Comparison of ENCODE assay signal across 8 cellular contexts in genomic region chr19:12782174-12782423, GRCh38. TPM values are rescaled to one million over a fixed set of nuclear protein-coding genes. Genes with fewer than 3 reads are reported as not detected.
DNase-seq lines count a peak whose midpoint lies in the region; ATAC-seq, FAIRE-seq and TF ChIP-seq lines count a peak whose summit lies in the region.

No MANE protein-coding gene starts in this region.

- TF ChIP-seq CTCF in DOHH2 (IDR thresholded peaks at IDR 0.05; ENCODE audit: low read depth, low read length, poor library complexity, severe bottlenecking) (no peak), endodermal cell (conservative IDR thresholded peaks at IDR 0.05) (no peak), osteocyte (IDR thresholded peaks at IDR 0.05) (no peak)

- no peaks in the 10 kb centered on the region for H3K9me2 ChIP-seq in DOHH2 (replicated peaks; ENCODE audit: control insufficient read depth, low read length)

- H4K20me1 ChIP-seq in DOHH2 (ENCODE audit: control insufficient read depth, insufficient read depth, low read depth, low read length): no peaks in the 10 kb centered on the region

- H3K4me1 ChIP-seq in DOHH2 (ENCODE audit: control insufficient read depth, low read length) (peaks cover 85% of the 10 kb centered on the region), endodermal cell (ENCODE audit: control insufficient read depth, insufficient read depth, low read length) (peaks cover 4% of the 10 kb centered on the region)

- DNase-seq in NAMALWA (ENCODE audit: low spot score) (peak; percentile 75), endodermal cell (peak; percentile 52), osteocyte (ENCODE audit: extremely low spot score, unreplicated experiment) (no peak), NCI-H345 treated with DMSO at 0.1 percent for 48 hours (lab: John Stamatoyannopoulos, UW; ENCODE audit: unreplicated experiment) (no peak), DMS114 treated with DMSO at 0.1 percent for 48 hours (lab: John Stamatoyannopoulos, UW; ENCODE audit: unreplicated experiment) (no peak), GM12892 (ENCODE audit: insufficient read length) (no peak)

- FAIRE-seq in GM12892 (lab: Jason Lieb, UNC): no peak

- H3K9ac ChIP-seq in endodermal cell (ENCODE audit: extremely low read depth, low read length, poor library complexity, severe bottlenecking): no peak overlapping the region

- H3K4me3 Mint-ChIP-seq in endodermal cell (peak overlapping the region; percentile 61), osteocyte (ENCODE audit: unreplicated experiment) (peak overlapping the region; percentile 70)

- H3K36me3 ChIP-seq in DOHH2 (ENCODE audit: control insufficient read depth, low read length) (no peaks in the 10 kb centered on the region), endodermal cell (ENCODE audit: control insufficient read depth, insufficient read depth, low read length) (no peaks in the 10 kb centered on the region)

- H3K9me3 Mint-ChIP-seq in endodermal cell (no peaks in the 10 kb centered on the region), osteocyte (ENCODE audit: unreplicated experiment) (no peaks in the 10 kb centered on the region)

- 76 to 77% methylated on average over 3 to 12 of the region's 12 CpGs for WGBS in endodermal cell (ENCODE audit: insufficient coverage in 1 of 2, insufficient read length in 1 of 2), 2 experiments

- peaks cover 16% of the 10 kb centered on the region for H3K4me1 Mint-ChIP-seq in endodermal cell
- peaks cover 44% of the 10 kb centered on the region for H3K4me1 Mint-ChIP-seq in osteocyte (ENCODE audit: unreplicated experiment)

- no peaks in the 10 kb centered on the region for H3K27me3 ChIP-seq in DOHH2 (ENCODE audit: control insufficient read depth, low read length)
- H3K27me3 ChIP-seq in endodermal cell (ENCODE audit: control insufficient read depth, insufficient read depth, low read length, poor library complexity, severe bottlenecking): no peaks in the 10 kb centered on the region

- H3K9me3 ChIP-seq in DOHH2 (ENCODE audit: control insufficient read depth, insufficient read depth, low read length) (no peaks in the 10 kb centered on the region), endodermal cell (ENCODE audit: control insufficient read depth, low read length) (no peaks in the 10 kb centered on the region)

- peak overlapping the region; percentile 77 for H3K4me3 ChIP-seq in DOHH2 (ENCODE audit: low read length)
- H3K4me3 ChIP-seq in endodermal cell (ENCODE audit: low read length): peak overlapping the region; percentile 72

- no peak overlapping the region for H3K27ac Mint-ChIP-seq in endodermal cell
- peak overlapping the region; percentile 85 for H3K27ac Mint-ChIP-seq in osteocyte (ENCODE audit: unreplicated experiment)

- peaks cover 35% of the 10 kb centered on the region for H3F3A ChIP-seq in DOHH2 (ENCODE audit: control insufficient read depth, insufficient read depth)

- peak overlapping the region; percentile 75 for H3K27ac ChIP-seq in DOHH2 (ENCODE audit: low read depth, low read length)
- H3K27ac ChIP-seq in endodermal cell (ENCODE audit: low read depth, low read length): no peak overlapping the region

- H3K36me3 Mint-ChIP-seq in endodermal cell (ENCODE audit: low read depth) (no peaks in the 10 kb centered on the region), osteocyte (ENCODE audit: unreplicated experiment) (no peaks in the 10 kb centered on the region)

- H3K27me3 Mint-ChIP-seq in endodermal cell (ENCODE audit: insufficient read depth) (no peaks in the 10 kb centered on the region), osteocyte (ENCODE audit: unreplicated experiment) (no peaks in the 10 kb centered on the region)

- H3K4me2 ChIP-seq in DOHH2 (ENCODE audit: low read length): peak overlapping the region; percentile 93

- ATAC-seq in GM18909 (IDR thresholded peaks at IDR 0.05; ENCODE audit: poor library complexity, unreplicated experiment): no peak

- H3K79me2 ChIP-seq in DOHH2 (ENCODE audit: control insufficient read depth, low read length): no peaks in the 10 kb centered on the region

- TF ChIP-seq POLR2A in GM12892 (IDR thresholded peaks at IDR 0.05; ENCODE audit: low read depth, low read length): no peak

RNA-seq across cellular contexts. Expression of gene HOOK2, which starts 6.7 kb away (rescaled TPM):
- total RNA-seq in endodermal cell (100 to 1,000 TPM in 1 of 2 donors, 10 to 100 TPM in 1; 82.1 to 103 TPM), osteocyte (24.6 and 26.8 TPM in 2 replicates)
- 28.9 TPM for polyA plus RNA-seq in endodermal cell (2013, experiment 1 of 2)
- 23.8 TPM for polyA plus RNA-seq in endodermal cell (2013, experiment 2 of 2)
- polyA plus RNA-seq in GM12892 (2012; ENCODE audit: missing spikeins): 10.7 TPM

RNA-seq across cellular contexts. Expression of gene JUNB, which starts 9.2 kb away (rescaled TPM):
- total RNA-seq in endodermal cell: 1 to 10 TPM; 6.7 to 7.2 TPM
- polyA plus RNA-seq in endodermal cell (2013, experiment 1 of 2): 7.7 TPM
- polyA plus RNA-seq in endodermal cell (2013, experiment 2 of 2): 9.9 TPM
- total RNA-seq in osteocyte: 141 and 158 TPM in 2 replicates
- 11.9 TPM for polyA plus RNA-seq in GM12892 (2012; ENCODE audit: missing spikeins)

RNA-seq across cellular contexts. Expression of gene PRDX2, which starts 19.5 kb away (rescaled TPM):
- 100 to 1,000 TPM; 429 to 507 TPM for total RNA-seq in endodermal cell
- 440 TPM for polyA plus RNA-seq in endodermal cell (2013, experiment 1 of 2)
- 394 TPM for polyA plus RNA-seq in endodermal cell (2013, experiment 2 of 2)
- 235 TPM in 2 replicates for total RNA-seq in osteocyte
- 219 TPM for polyA plus RNA-seq in GM12892 (2012; ENCODE audit: missing spikeins)

RNA-seq across cellular contexts. Expression of gene THSD8, which starts 19.8 kb away (rescaled TPM):
- total RNA-seq in endodermal cell (10 to 100 TPM; 34.4 to 57.4 TPM), osteocyte (8.2 and 8.4 TPM in 2 replicates)
- 12.7 TPM for polyA plus RNA-seq in endodermal cell (2013, experiment 1 of 2)
- polyA plus RNA-seq in endodermal cell (2013, experiment 2 of 2): 17.6 TPM
- 16.1 TPM for polyA plus RNA-seq in GM12892 (2012; ENCODE audit: missing spikeins)

RNA-seq across cellular contexts. Expression of gene RNASEH2A, which starts 24.3 kb away (rescaled TPM):
- 10 to 100 TPM; 51.0 to 97.1 TPM for total RNA-seq in endodermal cell
- polyA plus RNA-seq in endodermal cell (2013, experiment 1 of 2): 68.6 TPM
- polyA plus RNA-seq in endodermal cell (2013, experiment 2 of 2): 58.0 TPM
- total RNA-seq in osteocyte: 7.6 and 10.0 TPM in 2 replicates
- 33.0 TPM for polyA plus RNA-seq in GM12892 (2012; ENCODE audit: missing spikeins)

Comparison
In these comparisons a context has a peak if more than half of its experiments do, and no peak if none do; other contexts are left out.
1. DNase-seq: peak in NAMALWA (single experiment) and endodermal cell (single experiment); none in osteocyte (single experiment), NCI-H345 treated with DMSO at 0.1 percent for 48 hours (single experiment), DMS114 treated with DMSO at 0.1 percent for 48 hours (single experiment) and GM12892 (single experiment).
2. RNA of gene JUNB, which starts 9.2 kb away (total RNA-seq): 141 to 158 TPM in osteocyte; 6.7 to 7.2 TPM in endodermal cell; every median in the first group is over 10 times any median in the second.